In genomic region chr1:23791434-23792047, GRCh38 we compare ENCODE assay signal across 8 cellular contexts. TPM values are rescaled to one million over a fixed set of nuclear protein-coding genes. Genes with fewer than 3 reads are reported as not detected.
A peak's percentile ranks its signal among the peaks of the same experiment; 100 is the strongest.
DNase-seq lines count a peak whose midpoint lies in the region; ATAC-seq and TF ChIP-seq lines count a peak whose summit lies in the region.

No MANE protein-coding gene starts in this region.

- TF ChIP-seq CTCF in GM10248 (IDR thresholded peaks at IDR 0.05; ENCODE audit: control extremely low read depth, extremely low read depth, low read depth, missing control alignments) (no peak), left ventricle myocardium inferior (IDR thresholded peaks at IDR 0.05; ENCODE audit: borderline replicate concordance) (no peak)

- H3K4me3 Mint-ChIP-seq in activated naive CD4-positive, alpha-beta T cell treated with anti-CD3 and anti-CD28 coated beads for 36 hours: peak overlapping the region; percentile 88

- H3K36me3 Mint-ChIP-seq in activated naive CD4-positive, alpha-beta T cell treated with anti-CD3 and anti-CD28 coated beads for 36 hours (ENCODE audit: low read depth): peaks cover 18% of the 10 kb centered on the region

- peak overlapping the region; percentile 88 for H3K4me3 ChIP-seq in left ventricle myocardium inferior

- H3K9me3 Mint-ChIP-seq in activated naive CD4-positive, alpha-beta T cell treated with anti-CD3 and anti-CD28 coated beads for 36 hours: no peaks in the 10 kb centered on the region

- H3K27ac ChIP-seq in left ventricle myocardium inferior (replicated peaks): peak overlapping the region; percentile 83

- no peaks in the 10 kb centered on the region for H3K27me3 Mint-ChIP-seq in activated naive CD4-positive, alpha-beta T cell treated with anti-CD3 and anti-CD28 coated beads for 36 hours (ENCODE audit: low read depth)

- H3K27ac Mint-ChIP-seq in activated naive CD4-positive, alpha-beta T cell treated with anti-CD3 and anti-CD28 coated beads for 36 hours: peak overlapping the region; percentile 89

- intact Hi-C loops in activated naive CD4-positive, alpha-beta T cell treated with anti-CD3 and anti-CD28 coated beads for 36 hours (cut with micrococcal nuclease): loop anchor here (1.0 kb wide), 2 partner anchors 9 to 13 kb away; partner anchors contain the start of genes GALE and PITHD1
- intact Hi-C loops in left ventricle myocardium inferior (cut with micrococcal nuclease): no loop called here

- DNase-seq in GM10248 (ENCODE audit: extremely low spot score) (peak; percentile 61), LoVo (ENCODE audit: low spot score) (peak; percentile 53), left ventricle myocardium inferior (peak; percentile 20), retina (peak; percentile 32), cerebellum (ENCODE audit: low spot score) (no peak), Ammon's horn (ENCODE audit: low spot score) (no peak)
- DNase-seq in activated naive CD4-positive, alpha-beta T cell treated with anti-CD3 and anti-CD28 coated beads for 36 hours: peak; percentile 43

- H3K9me3 ChIP-seq in left ventricle myocardium inferior (replicated peaks): no peaks in the 10 kb centered on the region

- no peak for ATAC-seq in GM21529 (IDR thresholded peaks at IDR 0.05; ENCODE audit: unreplicated experiment)

- H3K36me3 ChIP-seq in left ventricle myocardium inferior: peaks cover 50% of the 10 kb centered on the region

- POLR2A ChIA-PET in GM10248 (lab: Yijun Ruan, JAX): interaction anchor here (0.6 to 2.0 kb wide), 3 partner anchors 10 to 25 kb away, joined by 3 to 6 read pairs (median 5); partner anchors contain the start of gene PITHD1

- H3K4me1 Mint-ChIP-seq in activated naive CD4-positive, alpha-beta T cell treated with anti-CD3 and anti-CD28 coated beads for 36 hours (ENCODE audit: low read depth): peaks cover 25% of the 10 kb centered on the region

- CTCF ChIA-PET in GM10248 (lab: Yijun Ruan, JAX): interaction anchor here (1.1 to 16.4 kb wide), 3 partner anchors 19 to 125 kb away, joined by 3 to 169 read pairs (median 11); no protein-coding TSS in a partner anchor
- CTCF ChIA-PET in activated naive CD4-positive, alpha-beta T cell treated with anti-CD3 and anti-CD28 coated beads for 36 hours (lab: Charles Lee): interaction anchor here (0.6 to 4.0 kb wide), 5 partner anchors 15 to 1363 kb away, joined by 3 to 15 read pairs (median 4); no protein-coding TSS in a partner anchor

- peaks cover 36% of the 10 kb centered on the region for H3K4me1 ChIP-seq in left ventricle myocardium inferior

- no peaks in the 10 kb centered on the region for H3K27me3 ChIP-seq in left ventricle myocardium inferior (ENCODE audit: low read depth)

RNA-seq across cellular contexts. Expression of gene LYPLA2, which starts 0.6 kb away (rescaled TPM):
- 10 to 100 TPM; 48.1 to 49.7 TPM for total RNA-seq in activated naive CD4-positive, alpha-beta T cell treated with anti-CD3 and anti-CD28 coated beads for 36 hours
- 26.2 TPM for total RNA-seq in left ventricle myocardium inferior
- 21.1 TPM for total RNA-seq in cerebellum

RNA-seq across cellular contexts. Expression of gene GALE, which starts 9.0 kb away (rescaled TPM):
- 10 to 100 TPM; 19.7 to 23.1 TPM for total RNA-seq in activated naive CD4-positive, alpha-beta T cell treated with anti-CD3 and anti-CD28 coated beads for 36 hours
- total RNA-seq in left ventricle myocardium inferior (6.3 TPM), cerebellum (11.9 TPM)

RNA-seq across cellular contexts. Expression of gene PITHD1, which starts 13.3 kb away (rescaled TPM):
- 10 to 100 TPM; 73.8 to 75.1 TPM for total RNA-seq in activated naive CD4-positive, alpha-beta T cell treated with anti-CD3 and anti-CD28 coated beads for 36 hours
- total RNA-seq in left ventricle myocardium inferior (40.3 TPM), cerebellum (46.5 TPM)

RNA-seq across cellular contexts. Expression of gene HMGCL, which starts 33.7 kb away (rescaled TPM):
- 10 to 100 TPM; 31.5 to 34.5 TPM for total RNA-seq in activated naive CD4-positive, alpha-beta T cell treated with anti-CD3 and anti-CD28 coated beads for 36 hours
- total RNA-seq in left ventricle myocardium inferior: 31.9 TPM
- 9.8 TPM for total RNA-seq in cerebellum

RNA-seq across cellular contexts. Expression of gene ELOA, which starts 48.3 kb away (rescaled TPM):
- total RNA-seq in activated naive CD4-positive, alpha-beta T cell treated with anti-CD3 and anti-CD28 coated beads for 36 hours: 10 to 100 TPM; 21.8 to 22.6 TPM
- total RNA-seq in left ventricle myocardium inferior (29.1 TPM), cerebellum (18.5 TPM)

Comparison
In these comparisons a context has a peak if more than half of its experiments do, and no peak if none do; other contexts are left out.
1. DNase-seq: peak in GM10248 (single experiment), LoVo (single experiment), activated naive CD4-positive, alpha-beta T cell treated with anti-CD3 and anti-CD28 coated beads for 36 hours (single experiment), left ventricle myocardium inferior (single experiment) and retina (single experiment); none in cerebellum (single experiment) and Ammon's horn (single experiment).